In the genomic region with DNA sequence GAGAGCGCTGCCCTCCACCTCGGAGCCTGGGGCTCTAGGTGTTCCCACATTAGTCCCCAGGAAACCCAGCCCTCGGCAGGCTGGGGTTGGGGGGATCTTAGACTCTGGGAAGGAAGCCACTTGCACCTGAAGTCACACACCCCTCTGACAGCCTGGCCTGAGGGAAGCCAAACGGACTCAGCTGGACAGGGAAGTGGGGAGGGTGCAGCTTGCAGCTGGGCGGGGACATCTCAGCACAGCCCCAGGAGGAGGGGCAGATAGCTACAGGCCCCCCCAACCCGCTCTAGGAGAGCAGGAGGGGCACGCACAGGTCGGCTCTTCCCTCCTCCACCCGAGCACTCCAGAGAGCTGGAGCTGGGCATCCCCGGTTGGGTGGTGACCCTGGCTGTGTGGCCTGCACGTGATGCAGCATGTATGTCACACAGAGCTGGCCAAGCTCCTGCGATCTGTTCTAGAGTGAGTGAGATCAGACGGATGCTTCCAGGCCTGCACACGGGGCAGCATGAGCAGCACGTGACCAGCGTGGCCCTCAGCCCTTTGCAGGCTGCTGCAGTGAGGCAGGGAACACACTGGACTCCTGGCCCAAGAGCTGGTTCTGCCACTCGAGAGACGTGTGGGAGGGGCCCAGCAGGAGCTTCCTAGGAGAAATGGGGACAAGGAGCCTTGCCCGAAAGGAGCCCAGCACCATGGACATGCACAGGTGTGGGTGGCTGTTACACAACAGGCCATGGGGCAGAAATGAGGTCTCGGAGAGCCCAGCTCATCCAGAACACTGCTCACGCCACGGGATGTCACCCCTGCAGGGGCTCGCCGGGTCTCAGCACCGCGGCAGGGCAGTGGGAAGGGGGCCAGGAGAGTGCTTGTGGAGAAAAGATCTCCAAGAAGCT, we compare ENCODE assay signal across 2 cellular contexts.
TF ChIP-seq lines count a peak whose summit lies in the region.

No MANE protein-coding gene starts in this region.

TF ChIP-seq in HCT116, 20 proteins besides CTCF, POLR2A, EP300 and RAD21:
- TF ChIP-seq SP1 (IDR thresholded peaks at IDR 0.05; ENCODE audit: low read depth) (no peak), EZH2phosphoT487 (IDR thresholded peaks at IDR 0.05; ENCODE audit: borderline replicate concordance) (no peak), CEBPB (IDR thresholded peaks at IDR 0.05; ENCODE audit: low read depth) (no peak), SIN3A (IDR thresholded peaks at IDR 0.05; ENCODE audit: low read depth) (no peak), TCF7L2 (IDR thresholded peaks at IDR 0.05; ENCODE audit: borderline replicate concordance, extremely low read depth, insufficient read depth, insufficient read length) (no peak), JUND (IDR thresholded peaks at IDR 0.05) (no peak), FOSL1 (IDR thresholded peaks at IDR 0.05; ENCODE audit: low read depth) (no peak), YY1 (IDR thresholded peaks at IDR 0.05; ENCODE audit: extremely low read depth, insufficient replicate concordance, low read depth, low read length) (no peak), ZNF274 (IDR thresholded peaks at IDR 0.05; ENCODE audit: low read depth, low read length) (no peak)
- TF ChIP-seq, protein P1, sequence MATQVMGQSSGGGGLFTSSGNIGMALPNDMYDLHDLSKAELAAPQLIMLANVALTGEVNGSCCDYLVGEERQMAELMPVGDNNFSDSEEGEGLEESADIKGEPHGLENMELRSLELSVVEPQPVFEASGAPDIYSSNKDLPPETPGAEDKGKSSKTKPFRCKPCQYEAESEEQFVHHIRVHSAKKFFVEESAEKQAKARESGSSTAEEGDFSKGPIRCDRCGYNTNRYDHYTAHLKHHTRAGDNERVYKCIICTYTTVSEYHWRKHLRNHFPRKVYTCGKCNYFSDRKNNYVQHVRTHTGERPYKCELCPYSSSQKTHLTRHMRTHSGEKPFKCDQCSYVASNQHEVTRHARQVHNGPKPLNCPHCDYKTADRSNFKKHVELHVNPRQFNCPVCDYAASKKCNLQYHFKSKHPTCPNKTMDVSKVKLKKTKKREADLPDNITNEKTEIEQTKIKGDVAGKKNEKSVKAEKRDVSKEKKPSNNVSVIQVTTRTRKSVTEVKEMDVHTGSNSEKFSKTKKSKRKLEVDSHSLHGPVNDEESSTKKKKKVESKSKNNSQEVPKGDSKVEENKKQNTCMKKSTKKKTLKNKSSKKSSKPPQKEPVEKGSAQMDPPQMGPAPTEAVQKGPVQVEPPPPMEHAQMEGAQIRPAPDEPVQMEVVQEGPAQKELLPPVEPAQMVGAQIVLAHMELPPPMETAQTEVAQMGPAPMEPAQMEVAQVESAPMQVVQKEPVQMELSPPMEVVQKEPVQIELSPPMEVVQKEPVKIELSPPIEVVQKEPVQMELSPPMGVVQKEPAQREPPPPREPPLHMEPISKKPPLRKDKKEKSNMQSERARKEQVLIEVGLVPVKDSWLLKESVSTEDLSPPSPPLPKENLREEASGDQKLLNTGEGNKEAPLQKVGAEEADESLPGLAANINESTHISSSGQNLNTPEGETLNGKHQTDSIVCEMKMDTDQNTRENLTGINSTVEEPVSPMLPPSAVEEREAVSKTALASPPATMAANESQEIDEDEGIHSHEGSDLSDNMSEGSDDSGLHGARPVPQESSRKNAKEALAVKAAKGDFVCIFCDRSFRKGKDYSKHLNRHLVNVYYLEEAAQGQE (IDR thresholded peaks at IDR 0.05; ENCODE audit: low read depth), result no peak
- TF ChIP-seq, protein P2, sequence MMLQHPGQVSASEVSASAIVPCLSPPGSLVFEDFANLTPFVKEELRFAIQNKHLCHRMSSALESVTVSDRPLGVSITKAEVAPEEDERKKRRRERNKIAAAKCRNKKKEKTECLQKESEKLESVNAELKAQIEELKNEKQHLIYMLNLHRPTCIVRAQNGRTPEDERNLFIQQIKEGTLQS (IDR thresholded peaks at IDR 0.05), result no peak

TF ChIP-seq in HepG2, 621 proteins besides CTCF, POLR2A, EP300 and RAD21:
- TF ChIP-seq ZNF776 (CRISPR knock-in tag; IDR thresholded peaks at IDR 0.05) (0 out of 2 replicates have a peak, but pooled peaks have one; percentile 23), ZNF780A (CRISPR knock-in tag; IDR thresholded peaks at IDR 0.05) (no peak)
- TF ChIP-seq, protein P3, sequence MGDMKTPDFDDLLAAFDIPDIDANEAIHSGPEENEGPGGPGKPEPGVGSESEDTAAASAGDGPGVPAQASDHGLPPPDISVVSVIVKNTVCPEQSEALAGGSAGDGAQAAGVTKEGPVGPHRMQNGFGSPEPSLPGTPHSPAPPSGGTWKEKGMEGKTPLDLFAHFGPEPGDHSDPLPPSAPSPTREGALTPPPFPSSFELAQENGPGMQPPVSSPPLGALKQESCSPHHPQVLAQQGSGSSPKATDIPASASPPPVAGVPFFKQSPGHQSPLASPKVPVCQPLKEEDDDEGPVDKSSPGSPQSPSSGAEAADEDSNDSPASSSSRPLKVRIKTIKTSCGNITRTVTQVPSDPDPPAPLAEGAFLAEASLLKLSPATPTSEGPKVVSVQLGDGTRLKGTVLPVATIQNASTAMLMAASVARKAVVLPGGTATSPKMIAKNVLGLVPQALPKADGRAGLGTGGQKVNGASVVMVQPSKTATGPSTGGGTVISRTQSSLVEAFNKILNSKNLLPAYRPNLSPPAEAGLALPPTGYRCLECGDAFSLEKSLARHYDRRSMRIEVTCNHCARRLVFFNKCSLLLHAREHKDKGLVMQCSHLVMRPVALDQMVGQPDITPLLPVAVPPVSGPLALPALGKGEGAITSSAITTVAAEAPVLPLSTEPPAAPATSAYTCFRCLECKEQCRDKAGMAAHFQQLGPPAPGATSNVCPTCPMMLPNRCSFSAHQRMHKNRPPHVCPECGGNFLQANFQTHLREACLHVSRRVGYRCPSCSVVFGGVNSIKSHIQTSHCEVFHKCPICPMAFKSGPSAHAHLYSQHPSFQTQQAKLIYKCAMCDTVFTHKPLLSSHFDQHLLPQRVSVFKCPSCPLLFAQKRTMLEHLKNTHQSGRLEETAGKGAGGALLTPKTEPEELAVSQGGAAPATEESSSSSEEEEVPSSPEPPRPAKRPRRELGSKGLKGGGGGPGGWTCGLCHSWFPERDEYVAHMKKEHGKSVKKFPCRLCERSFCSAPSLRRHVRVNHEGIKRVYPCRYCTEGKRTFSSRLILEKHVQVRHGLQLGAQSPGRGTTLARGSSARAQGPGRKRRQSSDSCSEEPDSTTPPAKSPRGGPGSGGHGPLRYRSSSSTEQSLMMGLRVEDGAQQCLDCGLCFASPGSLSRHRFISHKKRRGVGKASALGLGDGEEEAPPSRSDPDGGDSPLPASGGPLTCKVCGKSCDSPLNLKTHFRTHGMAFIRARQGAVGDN (CRISPR knock-in tag; IDR thresholded peaks at IDR 0.05), result peak; percentile 18; the same call in 1 of the 2 replicates
